In the genomic region with DNA sequence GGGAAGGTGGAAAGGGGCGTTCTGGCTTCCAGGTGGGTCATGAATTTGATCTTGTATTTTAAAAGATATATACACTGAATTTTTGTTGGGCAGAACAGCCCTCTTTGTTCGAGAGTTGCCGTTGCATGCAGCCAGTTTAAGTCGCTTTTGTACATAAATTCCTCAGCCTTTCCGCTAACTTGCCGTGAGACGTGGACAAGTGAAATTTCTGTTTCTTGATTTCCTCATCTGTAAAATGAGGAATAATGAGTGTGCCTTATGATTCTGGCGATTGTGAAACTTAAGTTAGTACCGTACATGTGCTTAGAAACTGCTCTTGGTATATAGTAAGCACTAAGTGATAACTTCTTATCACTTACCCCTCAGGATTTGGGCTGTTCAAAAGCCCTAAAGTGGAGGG, we compare ENCODE assay signal across 8 cellular contexts. TPM values are rescaled to one million over a fixed set of nuclear protein-coding genes. Genes with fewer than 3 reads are reported as not detected.
DNase-seq lines count a peak whose midpoint lies in the region; ATAC-seq, FAIRE-seq and TF ChIP-seq lines count a peak whose summit lies in the region.

No MANE protein-coding gene starts in this region.

- H4K20me1 ChIP-seq in keratinocyte (ENCODE audit: control insufficient read depth, extremely low read depth, insufficient read depth, low read length): no peaks in the 10 kb centered on the region

- H3K27me3 ChIP-seq in keratinocyte (ENCODE audit: control insufficient read depth, extremely low read depth, insufficient read depth, low read length): no peaks in the 10 kb centered on the region
- no peaks in the 10 kb centered on the region for H3K27me3 ChIP-seq in testis

- H3K9ac ChIP-seq in keratinocyte (ENCODE audit: control insufficient read depth, extremely low read depth, insufficient read depth, low read length): peak overlapping the region; percentile 92

- peak overlapping the region; percentile 88 for H3K4me2 ChIP-seq in keratinocyte (ENCODE audit: control insufficient read depth, extremely low read depth, insufficient read depth, low read depth, low read length)

- TF ChIP-seq POLR2A in testis (IDR thresholded peaks at IDR 0.05): no peak

- H3K36me3 ChIP-seq in KOPT-K1 (ENCODE audit: insufficient read depth, low read length): peaks cover 41% of the 10 kb centered on the region
- H3K36me3 ChIP-seq in keratinocyte (ENCODE audit: control insufficient read depth in 2 of 2, extremely low read depth in 1 of 2, insufficient read depth in 2 of 2, low read length in 2 of 2): peaks cover 0 to 3% of the 10 kb centered on the region in 2 experiments
- H3K36me3 ChIP-seq in testis (ENCODE audit: low read depth, missing control alignments): no peaks in the 10 kb centered on the region

- H3K4me1 Mint-ChIP-seq in activated naive CD8-positive, alpha-beta T cell treated with anti-CD3 and anti-CD28 coated beads, Interleukin-2, amount 10 ng/mL, durations not matched to agents 7 days and 5 days: peaks cover 31% of the 10 kb centered on the region

- peak overlapping the region; percentile 80 for H3K27ac Mint-ChIP-seq in activated naive CD8-positive, alpha-beta T cell treated with anti-CD3 and anti-CD28 coated beads, Interleukin-2, amount 10 ng/mL, durations not matched to agents 7 days and 5 days

- no peaks in the 10 kb centered on the region for H3K9me3 Mint-ChIP-seq in activated naive CD8-positive, alpha-beta T cell treated with anti-CD3 and anti-CD28 coated beads, Interleukin-2, amount 10 ng/mL, durations not matched to agents 7 days and 5 days

- H3K4me3 ChIP-seq in keratinocyte (ENCODE audit: control insufficient read depth in 2 of 3, extremely low read depth in 1 of 3, insufficient read depth in 2 of 3, low read depth in 1 of 3, low read length in 3 of 3) (peak overlapping the region; percentile 82 to 95 (median 89)), testis (peak overlapping the region; percentile 78 to 89)

- no peaks in the 10 kb centered on the region for H3K9me3 ChIP-seq in KOPT-K1 (ENCODE audit: insufficient read depth, low read length, poor library complexity, severe bottlenecking)
- H3K9me3 ChIP-seq in keratinocyte (ENCODE audit: control insufficient read depth, low read depth, low read length): no peaks in the 10 kb centered on the region
- H3K9me3 ChIP-seq in testis: no peaks in the 10 kb centered on the region

- ATAC-seq in activated naive CD8-positive, alpha-beta T cell treated with anti-CD3 and anti-CD28 coated beads, Interleukin-2, amount 10 ng/mL, durations not matched to agents 7 days and 5 days (ENCODE audit: low read depth): no peak
- ATAC-seq in HG03097 (IDR thresholded peaks at IDR 0.05; ENCODE audit: low FRiP score, unreplicated experiment): no peak

- H3K79me2 ChIP-seq in keratinocyte (ENCODE audit: control insufficient read depth, insufficient read depth, low read length): peaks cover 38% of the 10 kb centered on the region

- FAIRE-seq in keratinocyte (lab: Jason Lieb, UNC): peak; percentile 9

- peaks cover 20% of the 10 kb centered on the region for H3K36me3 Mint-ChIP-seq in activated naive CD8-positive, alpha-beta T cell treated with anti-CD3 and anti-CD28 coated beads, Interleukin-2, amount 10 ng/mL, durations not matched to agents 7 days and 5 days

- no peaks in the 10 kb centered on the region for H3K9me1 ChIP-seq in keratinocyte (ENCODE audit: control insufficient read depth, extremely low read depth, insufficient read depth, low read length)

- dilution Hi-C loops in keratinocyte (cut with MboI; ENCODE audit: extremely low pct_ligation_motif_present, low sequenced_read_pairs): no loop called here

- intact Hi-C loops in testis (cut with DNase I; ENCODE audit: low total_unique reads): no loop called here

- H3K4me1 ChIP-seq in keratinocyte (ENCODE audit: control insufficient read depth, extremely low read depth, insufficient read depth, low read length): peaks cover 8% of the 10 kb centered on the region
- peaks cover 10% of the 10 kb centered on the region for H3K4me1 ChIP-seq in testis

- POLR2A ChIA-PET in activated naive CD8-positive, alpha-beta T cell treated with anti-CD3 and anti-CD28 coated beads, Interleukin-2, amount 10 ng/mL, durations not matched to agents 7 days and 5 days (lab: Charles Lee): interaction anchor here (0.6 to 3.0 kb wide), 3 partner anchors 45 to 139 kb away, joined by 6 to 16 read pairs (median 10); partner anchors contain the start of gene ZNF518A

- DNase-seq in CD1c-positive myeloid dendritic cell (ENCODE audit: extremely low spot score): peak; percentile 86
- DNase-seq in activated naive CD8-positive, alpha-beta T cell treated with anti-CD3 and anti-CD28 coated beads, Interleukin-2, amount 10 ng/mL, durations not matched to agents 7 days and 5 days: no peak
- DNase-seq in keratinocyte (ENCODE audit: low read depth, low spot score): no peak
- DNase-seq in testis: no peak
- DNase-seq in COR-L47 (lab: John Stamatoyannopoulos, UW): no peak
- DNase-seq in superior temporal gyrus (ENCODE audit: extremely low spot score): no peak

- H3K4me3 Mint-ChIP-seq in activated naive CD8-positive, alpha-beta T cell treated with anti-CD3 and anti-CD28 coated beads, Interleukin-2, amount 10 ng/mL, durations not matched to agents 7 days and 5 days: peak overlapping the region; percentile 92

- H3K27ac ChIP-seq in KOPT-K1 (ENCODE audit: low read depth, low read length, poor library complexity, severe bottlenecking) (peak overlapping the region; percentile 76), keratinocyte (ENCODE audit: control insufficient read depth, insufficient read depth, low read length) (peak overlapping the region; percentile 77), testis (peak overlapping the region; percentile 92 to 93)

- TF ChIP-seq CTCF in keratinocyte (optimal IDR thresholded peaks at IDR 0.05 in 1 of 3, IDR thresholded peaks at IDR 0.05 in 1 of 3, conservative IDR thresholded peaks at IDR 0.05 in 1 of 3; ENCODE audit: extremely low read depth in 1 of 3, insufficient read depth in 2 of 3, low read length in 3 of 3) (no peak), testis (IDR thresholded peaks at IDR 0.05) (no peak)

- H2AFZ ChIP-seq in keratinocyte (ENCODE audit: control insufficient read depth, low read length): peak overlapping the region; percentile 81

- no peaks in the 10 kb centered on the region for H3K27me3 Mint-ChIP-seq in activated naive CD8-positive, alpha-beta T cell treated with anti-CD3 and anti-CD28 coated beads, Interleukin-2, amount 10 ng/mL, durations not matched to agents 7 days and 5 days

- WGBS in testis, 2 donors: 30 to 33% methylated on average over 9 of the region's 9 CpGs

RNA-seq across cellular contexts. Expression of gene CCNJ, which starts 1.3 kb away (rescaled TPM):
- 1 to 10 TPM; 5.2 to 5.6 TPM for total RNA-seq in activated naive CD8-positive, alpha-beta T cell treated with anti-CD3 and anti-CD28 coated beads, Interleukin-2, amount 10 ng/mL, durations not matched to agents 7 days and 5 days
- polyA plus RNA-seq in keratinocyte (6.5 to 8.2 TPM (median 7.8 TPM) in 3 replicates), testis (ENCODE audit: insufficient read depth, low read depth, low replicate concordance) (8.1 TPM)
- polyA plus RNA-seq in keratinocyte (2011; ENCODE audit: low read depth): 1.5 TPM
- 3.7 and 6.4 TPM in 2 replicates for polyA plus RNA-seq in keratinocyte (2011; cell fraction: cytosol; rRNA removed)
- polyA plus RNA-seq in keratinocyte (2011; cell fraction: nucleus; rRNA removed): 6.3 TPM in 2 replicates
- polyA plus RNA-seq in keratinocyte (2012; ENCODE audit: low replicate concordance): 5.0 and 5.1 TPM in 2 replicates
- 3.9 to 16.5 TPM (median 13.0 TPM) in 3 replicates for polyA minus RNA-seq in keratinocyte
- polyA minus RNA-seq in keratinocyte (2011; cell fraction: cytosol; rRNA and poly(A)+ RNA removed): 7.9 TPM
- polyA minus RNA-seq in keratinocyte (2011; cell fraction: nucleus; rRNA and poly(A)+ RNA removed): 5.4 and 9.1 TPM in 2 replicates
- total RNA-seq in testis: 1 to 10 TPM; 7.0 to 7.7 TPM
